Comparison of ENCODE assay signal across 8 cellular contexts in genomic region chr6:6918216-6918983, GRCh38.
A peak's percentile ranks its signal among the peaks of the same experiment; 100 is the strongest.
DNase-seq lines count a peak whose midpoint lies in the region; ATAC-seq and TF ChIP-seq lines count a peak whose summit lies in the region.

No MANE protein-coding gene starts in this region.

- peak; percentile 72 for DNase-seq in M059J (ENCODE audit: low read depth)
- peak; percentile 78 to 84 for DNase-seq in activated T-cell treated with anti-CD3 and anti-CD28 coated beads, Interleukin-2, amount 50 U/mL, for 48 hours
- peak in 8 of 10 donors; percentile 39 to 91 (median 57) for DNase-seq in posterior cingulate gyrus
- DNase-seq in MM.1S: no peak
- no peak for DNase-seq in effector CD8-positive, alpha-beta T cell (lab: John Stamatoyannopoulos, UW)
- no peak for DNase-seq in NCI-H1105 (lab: John Stamatoyannopoulos, UW)

- peak; percentile 79 for ATAC-seq in GM18498 (IDR thresholded peaks at IDR 0.05; ENCODE audit: unreplicated experiment)
- peak; percentile 74 for ATAC-seq in GM21786 (IDR thresholded peaks at IDR 0.05; ENCODE audit: unreplicated experiment)

- H3K9me3 ChIP-seq in MM.1S (replicated peaks; ENCODE audit: insufficient read depth, low read length): no peaks in the 10 kb centered on the region

- no peaks in the 10 kb centered on the region for H3K9me2 ChIP-seq in MM.1S (replicated peaks; ENCODE audit: insufficient read depth, low read length)

- H3K27me3 ChIP-seq in MM.1S (replicated peaks; ENCODE audit: insufficient read depth, low read length): no peaks in the 10 kb centered on the region

- no peaks in the 10 kb centered on the region for H4K20me1 ChIP-seq in MM.1S (ENCODE audit: insufficient read depth, low read length)

- intact Hi-C loops in posterior cingulate gyrus (cut with DNase I): no loop called here

- H2AFZ ChIP-seq in MM.1S (ENCODE audit: low read length): no peak overlapping the region

- no peaks in the 10 kb centered on the region for H3K36me3 ChIP-seq in MM.1S (replicated peaks; ENCODE audit: insufficient read depth, low read length)

- H3K27ac ChIP-seq in MM.1S (ENCODE audit: low read length): no peak overlapping the region

- H3K4me3 ChIP-seq in MM.1S (ENCODE audit: low read length): no peak overlapping the region

- no peak overlapping the region for H3K9ac ChIP-seq in MM.1S (ENCODE audit: low read length)

- TF ChIP-seq CTCF in MM.1S (IDR thresholded peaks at IDR 0.05; ENCODE audit: low read length): no peak

- H3F3A ChIP-seq in MM.1S (ENCODE audit: insufficient read depth, low read length): no peaks in the 10 kb centered on the region

- H3K4me2 ChIP-seq in MM.1S (ENCODE audit: low read depth, low read length): no peak overlapping the region

- H3K4me1 ChIP-seq in MM.1S (ENCODE audit: low read length): no peaks in the 10 kb centered on the region

- H3K79me2 ChIP-seq in MM.1S (ENCODE audit: low read length): no peaks in the 10 kb centered on the region

Comparison
In these comparisons a context has a peak if more than half of its experiments do, and no peak if none do; other contexts are left out.
1. DNase-seq: peak in M059J (single experiment), activated T-cell treated with anti-CD3 and anti-CD28 coated beads, Interleukin-2, amount 50 U/mL, for 48 hours (2 of 2) and posterior cingulate gyrus (8 of 10); none in MM.1S (single experiment), effector CD8-positive, alpha-beta T cell (single experiment) and NCI-H1105 (single experiment).